In genomic region chr16:15618392-15618791, GRCh38 we compare ENCODE assay signal across 14 cellular contexts. TPM values are rescaled to one million over a fixed set of nuclear protein-coding genes. Genes with fewer than 3 reads are reported as not detected.
DNase-seq lines count a peak whose midpoint lies in the region; ATAC-seq and TF ChIP-seq lines count a peak whose summit lies in the region.
"Had no signal": no experiment of that assay in that cellular context is flagged by ENCODE, and none has a peak within 500 bp of the region (broad histone marks: within the 10 kb centered on the region; RNA-seq: fewer than 3 reads in every experiment).

No MANE protein-coding gene starts in this region.

- H3K27ac ChIP-seq in osteoblast (ENCODE audit: low read depth, low read length) (peak overlapping the region; percentile 42), stomach (no peak overlapping the region)
- H3K27ac ChIP-seq: lower lobe of right lung had no signal

- no peaks in the 10 kb centered on the region for H3K27me3 Mint-ChIP-seq in activated CD4-positive, alpha-beta T cell treated with anti-CD3 and anti-CD28 coated beads, Interleukin-2, amount 10 ng/mL, durations not matched to agents 24 days and 14 days
- H3K27me3 Mint-ChIP-seq in activated CD4-positive, alpha-beta T cell treated with anti-CD3 and anti-CD28 coated beads, Interleukin-2, amount 10 ng/mL, durations not matched to agents 7 days and 5 days, result no peaks in the 10 kb centered on the region
- no peaks in the 10 kb centered on the region for H3K27me3 Mint-ChIP-seq in chondrocyte (ENCODE audit: low read depth)
- H3K27me3 Mint-ChIP-seq in activated CD8-positive, alpha-beta memory T cell treated with anti-CD3 and anti-CD28 coated beads, Interleukin-2, amount 10 ng/mL, durations not matched to agents 7 days and 5 days, result no peaks in the 10 kb centered on the region

- intact Hi-C loops in activated CD4-positive, alpha-beta T cell treated with anti-CD3 and anti-CD28 coated beads, Interleukin-2, amount 10 ng/mL, durations not matched to agents 24 days and 14 days (cut with micrococcal nuclease), result no loop called here
- intact Hi-C loops in stomach (cut with DNase I; ENCODE audit: low total_unique reads), result no loop called here

- no peaks in the 10 kb centered on the region for H4K20me1 ChIP-seq in osteoblast (ENCODE audit: insufficient read depth, low read length)

- H3K4me3 Mint-ChIP-seq in activated CD4-positive, alpha-beta T cell treated with anti-CD3 and anti-CD28 coated beads, Interleukin-2, amount 10 ng/mL, durations not matched to agents 24 days and 14 days, result no peak overlapping the region
- no peak overlapping the region for H3K4me3 Mint-ChIP-seq in activated CD4-positive, alpha-beta T cell treated with anti-CD3 and anti-CD28 coated beads, Interleukin-2, amount 10 ng/mL, durations not matched to agents 7 days and 5 days
- no peak overlapping the region for H3K4me3 Mint-ChIP-seq in chondrocyte (ENCODE audit: unreplicated experiment)
- no peak overlapping the region for H3K4me3 Mint-ChIP-seq in activated CD8-positive, alpha-beta memory T cell treated with anti-CD3 and anti-CD28 coated beads, Interleukin-2, amount 10 ng/mL, durations not matched to agents 7 days and 5 days

- H3K9me3 ChIP-seq in osteoblast (ENCODE audit: low read depth, low read length) (no peaks in the 10 kb centered on the region), stomach (no peaks in the 10 kb centered on the region)
- H3K9me3 ChIP-seq: lower lobe of right lung had no signal

- no peak for TF ChIP-seq POLR2A in stomach (IDR thresholded peaks at IDR 0.05)

- no peak for TF ChIP-seq CTCF in chondrocyte (IDR thresholded peaks at IDR 0.05)
- TF ChIP-seq CTCF in osteoblast (IDR thresholded peaks at IDR 0.05; ENCODE audit: extremely low read depth, low read depth, low read length), result no peak
- no peak for TF ChIP-seq CTCF in stomach (IDR thresholded peaks at IDR 0.05)

- H2AFZ ChIP-seq in osteoblast (ENCODE audit: low read length), result peak overlapping the region; percentile 44

- WGBS in stomach, 5 donors, result 87 to 91% (median 88%) methylated on average over 4 of the region's 4 CpGs

- H3K79me2 ChIP-seq in osteoblast (ENCODE audit: insufficient read depth, low read length), result no peaks in the 10 kb centered on the region

- peak overlapping the region; percentile 54 for H3K4me2 ChIP-seq in osteoblast (ENCODE audit: insufficient read depth, low read length)

- H3K4me3 ChIP-seq in osteoblast (ENCODE audit: insufficient read depth, low read length) (peak overlapping the region; percentile 20), stomach (no peak overlapping the region)
- H3K4me3 ChIP-seq: lower lobe of right lung had no signal

- POLR2A ChIA-PET in activated CD4-positive, alpha-beta T cell treated with anti-CD3 and anti-CD28 coated beads, Interleukin-2, amount 10 ng/mL, durations not matched to agents 7 days and 5 days (lab: Charles Lee), result no interaction called here

- H3K4me1 ChIP-seq in osteoblast (ENCODE audit: insufficient read depth, low read length) (peaks cover 32% of the 10 kb centered on the region), stomach (no peaks in the 10 kb centered on the region)
- H3K4me1 ChIP-seq: lower lobe of right lung had no signal

- DNase-seq in activated CD4-positive, alpha-beta T cell treated with anti-CD3 and anti-CD28 coated beads, Interleukin-2, amount 10 ng/mL, durations not matched to agents 24 days and 14 days, result no peak
- no peak for DNase-seq in activated CD4-positive, alpha-beta T cell treated with anti-CD3 and anti-CD28 coated beads, Interleukin-2, amount 10 ng/mL, durations not matched to agents 7 days and 5 days
- peak; percentile 84 for DNase-seq in NCI-H226
- DNase-seq in chondrocyte (ENCODE audit: low spot score), result no peak
- peak; percentile 79 for DNase-seq in osteoblast (ENCODE audit: insufficient read length, low spot score, missing footprints)
- DNase-seq in activated CD8-positive, alpha-beta memory T cell treated with anti-CD3 and anti-CD28 coated beads, Interleukin-2, amount 10 ng/mL, durations not matched to agents 7 days and 5 days, result no peak
- no peak for DNase-seq in stomach
- DNase-seq in hypothalamus (lab: John Stamatoyannopoulos, UW), result no peak
- DNase-seq: activated effector memory CD4-positive, alpha-beta T cell treated with Interleukin-2 at 50 U/mL for 16 hours; head of caudate nucleus; lower lobe of right lung; MV-4-11; NCI-H510A treated with DMSO at 0.1 percent for 48 hours; SHP77 treated with DMSO at 0.1 percent for 48 hours had no signal

- H3K9me3 Mint-ChIP-seq in activated CD4-positive, alpha-beta T cell treated with anti-CD3 and anti-CD28 coated beads, Interleukin-2, amount 10 ng/mL, durations not matched to agents 24 days and 14 days, result no peaks in the 10 kb centered on the region
- H3K9me3 Mint-ChIP-seq in activated CD4-positive, alpha-beta T cell treated with anti-CD3 and anti-CD28 coated beads, Interleukin-2, amount 10 ng/mL, durations not matched to agents 7 days and 5 days, result no peaks in the 10 kb centered on the region
- no peaks in the 10 kb centered on the region for H3K9me3 Mint-ChIP-seq in chondrocyte (ENCODE audit: low read depth)
- H3K9me3 Mint-ChIP-seq in activated CD8-positive, alpha-beta memory T cell treated with anti-CD3 and anti-CD28 coated beads, Interleukin-2, amount 10 ng/mL, durations not matched to agents 7 days and 5 days (ENCODE audit: low read depth), result no peaks in the 10 kb centered on the region

- peak overlapping the region; percentile 14 for H3K27ac Mint-ChIP-seq in activated CD4-positive, alpha-beta T cell treated with anti-CD3 and anti-CD28 coated beads, Interleukin-2, amount 10 ng/mL, durations not matched to agents 24 days and 14 days
- no peak overlapping the region for H3K27ac Mint-ChIP-seq in activated CD4-positive, alpha-beta T cell treated with anti-CD3 and anti-CD28 coated beads, Interleukin-2, amount 10 ng/mL, durations not matched to agents 7 days and 5 days
- peak overlapping the region; percentile 34 for H3K27ac Mint-ChIP-seq in chondrocyte (ENCODE audit: unreplicated experiment)
- H3K27ac Mint-ChIP-seq in activated CD8-positive, alpha-beta memory T cell treated with anti-CD3 and anti-CD28 coated beads, Interleukin-2, amount 10 ng/mL, durations not matched to agents 7 days and 5 days, result no peak overlapping the region

- CTCF ChIA-PET in activated CD4-positive, alpha-beta T cell treated with anti-CD3 and anti-CD28 coated beads, Interleukin-2, amount 10 ng/mL, durations not matched to agents 7 days and 5 days (lab: Charles Lee), result no interaction called here
- CTCF ChIA-PET in activated CD8-positive, alpha-beta memory T cell treated with anti-CD3 and anti-CD28 coated beads, Interleukin-2, amount 10 ng/mL, durations not matched to agents 7 days and 5 days (lab: Charles Lee), result no interaction called here

- peaks cover 40% of the 10 kb centered on the region for H3K36me3 ChIP-seq in osteoblast (ENCODE audit: insufficient read depth, low read length)
- H3K36me3 ChIP-seq in stomach, result peaks cover 51 to 100% (median 98%) of the 10 kb centered on the region in 4 donors

- H3K27me3 ChIP-seq in osteoblast (ENCODE audit: insufficient read depth, low read length) (no peaks in the 10 kb centered on the region), stomach (no peaks in the 10 kb centered on the region)

- no peak for TF ChIP-seq EP300 in stomach (IDR thresholded peaks at IDR 0.05)

- peaks cover 3% of the 10 kb centered on the region for H3K4me1 Mint-ChIP-seq in activated CD4-positive, alpha-beta T cell treated with anti-CD3 and anti-CD28 coated beads, Interleukin-2, amount 10 ng/mL, durations not matched to agents 24 days and 14 days
- no peaks in the 10 kb centered on the region for H3K4me1 Mint-ChIP-seq in activated CD4-positive, alpha-beta T cell treated with anti-CD3 and anti-CD28 coated beads, Interleukin-2, amount 10 ng/mL, durations not matched to agents 7 days and 5 days
- peaks cover 14% of the 10 kb centered on the region for H3K4me1 Mint-ChIP-seq in chondrocyte (ENCODE audit: low read depth)
- H3K4me1 Mint-ChIP-seq in activated CD8-positive, alpha-beta memory T cell treated with anti-CD3 and anti-CD28 coated beads, Interleukin-2, amount 10 ng/mL, durations not matched to agents 7 days and 5 days, result no peaks in the 10 kb centered on the region

- no peak for ATAC-seq in activated CD8-positive, alpha-beta memory T cell treated with anti-CD3 and anti-CD28 coated beads, Interleukin-2, amount 10 ng/mL, durations not matched to agents 7 days and 5 days

- peaks cover 62% of the 10 kb centered on the region for H3K36me3 Mint-ChIP-seq in activated CD4-positive, alpha-beta T cell treated with anti-CD3 and anti-CD28 coated beads, Interleukin-2, amount 10 ng/mL, durations not matched to agents 24 days and 14 days (ENCODE audit: low read depth)
- peaks cover 49% of the 10 kb centered on the region for H3K36me3 Mint-ChIP-seq in activated CD4-positive, alpha-beta T cell treated with anti-CD3 and anti-CD28 coated beads, Interleukin-2, amount 10 ng/mL, durations not matched to agents 7 days and 5 days (ENCODE audit: low read depth)
- peaks cover 42% of the 10 kb centered on the region for H3K36me3 Mint-ChIP-seq in chondrocyte (ENCODE audit: low read depth)
- H3K36me3 Mint-ChIP-seq in activated CD8-positive, alpha-beta memory T cell treated with anti-CD3 and anti-CD28 coated beads, Interleukin-2, amount 10 ng/mL, durations not matched to agents 7 days and 5 days, result peaks cover 41% of the 10 kb centered on the region

RNA-seq across cellular contexts. Expression of gene MARF1, which starts 24.6 kb away (rescaled TPM):
- total RNA-seq in activated CD4-positive, alpha-beta T cell treated with anti-CD3 and anti-CD28 coated beads, Interleukin-2, amount 10 ng/mL, durations not matched to agents 24 days and 14 days, result 55.6 and 56.2 TPM in 2 replicates
- total RNA-seq in activated CD4-positive, alpha-beta T cell treated with anti-CD3 and anti-CD28 coated beads, Interleukin-2, amount 10 ng/mL, durations not matched to agents 7 days and 5 days, result 100 to 1,000 TPM in 1 of 2 experiments, 10 to 100 TPM in 1; 79.9 to 101 TPM
- total RNA-seq in chondrocyte (50.8 to 61.5 TPM (median 54.4 TPM) in 3 replicates), osteoblast (25.0 and 25.7 TPM in 2 replicates), stomach (10 to 100 TPM; 36.9 to 65.3 (median 57.1) TPM)
- total RNA-seq in activated CD8-positive, alpha-beta memory T cell treated with anti-CD3 and anti-CD28 coated beads, Interleukin-2, amount 10 ng/mL, durations not matched to agents 7 days and 5 days, result 10 to 100 TPM; 67.7 to 75.3 TPM
- 10 to 100 TPM; 15.5 to 24.6 (median 16.1) TPM for polyA plus RNA-seq in stomach

RNA-seq across cellular contexts. Expression of gene NDE1, which starts 31.7 kb away (rescaled TPM):
- total RNA-seq in activated CD4-positive, alpha-beta T cell treated with anti-CD3 and anti-CD28 coated beads, Interleukin-2, amount 10 ng/mL, durations not matched to agents 24 days and 14 days, result 85.4 and 85.8 TPM in 2 replicates
- 100 to 1,000 TPM; 144 to 147 TPM for total RNA-seq in activated CD4-positive, alpha-beta T cell treated with anti-CD3 and anti-CD28 coated beads, Interleukin-2, amount 10 ng/mL, durations not matched to agents 7 days and 5 days
- total RNA-seq in chondrocyte, result 29.3 to 32.9 TPM (median 32.3 TPM) in 3 replicates
- total RNA-seq in osteoblast, result 28.3 and 31.5 TPM in 2 replicates
- total RNA-seq in activated CD8-positive, alpha-beta memory T cell treated with anti-CD3 and anti-CD28 coated beads, Interleukin-2, amount 10 ng/mL, durations not matched to agents 7 days and 5 days, result 100 to 1,000 TPM; 127 to 138 TPM
- 100 to 1,000 TPM in 1 of 5 donors, 10 to 100 TPM in 4; 26.2 to 286 (median 28.6) TPM for total RNA-seq in stomach
- polyA plus RNA-seq in stomach, result 10 to 100 TPM in 1 of 3 donors, 1 to 10 TPM in 2; 6.7 to 13.9 (median 8.1) TPM

Comparison
In these comparisons a context has a peak if more than half of its experiments do, and no peak if none do; other contexts are left out.
1. H3K27ac Mint-ChIP-seq: peak in activated CD4-positive, alpha-beta T cell treated with anti-CD3 and anti-CD28 coated beads, Interleukin-2, amount 10 ng/mL, durations not matched to agents 24 days and 14 days (single experiment) and chondrocyte (single experiment); none in activated CD4-positive, alpha-beta T cell treated with anti-CD3 and anti-CD28 coated beads, Interleukin-2, amount 10 ng/mL, durations not matched to agents 7 days and 5 days (single experiment) and activated CD8-positive, alpha-beta memory T cell treated with anti-CD3 and anti-CD28 coated beads, Interleukin-2, amount 10 ng/mL, durations not matched to agents 7 days and 5 days (single experiment).
2. DNase-seq: peak in NCI-H226 (single experiment) and osteoblast (single experiment); none in activated CD4-positive, alpha-beta T cell treated with anti-CD3 and anti-CD28 coated beads, Interleukin-2, amount 10 ng/mL, durations not matched to agents 24 days and 14 days (single experiment), activated CD4-positive, alpha-beta T cell treated with anti-CD3 and anti-CD28 coated beads, Interleukin-2, amount 10 ng/mL, durations not matched to agents 7 days and 5 days (single experiment), chondrocyte (single experiment), activated CD8-positive, alpha-beta memory T cell treated with anti-CD3 and anti-CD28 coated beads, Interleukin-2, amount 10 ng/mL, durations not matched to agents 7 days and 5 days (single experiment), stomach (single experiment) and hypothalamus (0 of 51).